In genomic region chr2:73536133-73536532, GRCh38 we compare ENCODE assay signal across 22 cellular contexts.
A peak's percentile ranks its signal among the peaks of the same experiment; 100 is the strongest.
DNase-seq lines count a peak whose midpoint lies in the region; ATAC-seq and TF ChIP-seq lines count a peak whose summit lies in the region.
"Had no signal": no experiment of that assay in that cellular context is flagged by ENCODE, and none has a peak within 500 bp of the region (broad histone marks: within the 10 kb centered on the region; RNA-seq: fewer than 3 reads in every experiment).

No MANE protein-coding gene starts in this region.

- H3K27me3 Mint-ChIP-seq in endothelial cell (ENCODE audit: unreplicated experiment), result peaks cover 7% of the 10 kb centered on the region
- H3K27me3 Mint-ChIP-seq: CD4-positive, alpha-beta memory T cell; CD4-positive, CD25-positive, alpha-beta regulatory T cell; CD8-positive, alpha-beta memory T cell had no signal

- H3K27me3 ChIP-seq in right cardiac atrium (ENCODE audit: control insufficient read depth, insufficient read depth), result no peaks in the 10 kb centered on the region
- H3K27me3 ChIP-seq: BE2C, BLaER1 had no signal

- intact Hi-C loops in right cardiac atrium (cut with DNase I) (no loop called here), left cardiac atrium (cut with DNase I) (no loop called here)

- H3K27ac ChIP-seq in right cardiac atrium (ENCODE audit: low read length), result no peak overlapping the region
- H3K27ac ChIP-seq: 22Rv1, BLaER1 had no signal

- H3K9me3 Mint-ChIP-seq in endothelial cell (ENCODE audit: unreplicated experiment), result peaks cover 12% of the 10 kb centered on the region

- H3K36me3 Mint-ChIP-seq in endothelial cell (ENCODE audit: low read depth, unreplicated experiment), result peaks cover 62% of the 10 kb centered on the region

- H3K4me1 Mint-ChIP-seq in endothelial cell (ENCODE audit: unreplicated experiment), result no peaks in the 10 kb centered on the region
- H3K4me1 Mint-ChIP-seq: CD14-positive monocyte; CD4-positive, alpha-beta memory T cell; CD8-positive, alpha-beta memory T cell had no signal

- TF ChIP-seq CTCF in endothelial cell (IDR thresholded peaks at IDR 0.05; ENCODE audit: unreplicated experiment), result no peak

- no peaks in the 10 kb centered on the region for H3K4me1 ChIP-seq in right cardiac atrium (ENCODE audit: control insufficient read depth, insufficient read depth, low read length)
- H3K4me1 ChIP-seq: BE2C, BLaER1 had no signal

- H3K27ac Mint-ChIP-seq in endothelial cell (ENCODE audit: unreplicated experiment), result no peak overlapping the region
- H3K27ac Mint-ChIP-seq: CD14-positive monocyte; CD4-positive, alpha-beta memory T cell; CD4-positive, CD25-positive, alpha-beta regulatory T cell; CD8-positive, alpha-beta memory T cell had no signal

- no peaks in the 10 kb centered on the region for H3K9me3 ChIP-seq in right cardiac atrium (ENCODE audit: control insufficient read depth, low read length)
- H3K9me3 ChIP-seq: BE2C had no signal

- DNase-seq in right cardiac atrium (no peak), left cardiac atrium (no peak), endothelial cell (ENCODE audit: low spot score) (no peak), superior temporal gyrus (ENCODE audit: extremely low spot score) (peak; percentile 13), NCI-H1092 (lab: John Stamatoyannopoulos, UW) (no peak)
- DNase-seq: ACHN; BE2C; C1 segment of cervical spinal cord; CD4-positive, alpha-beta memory T cell; CD4-positive, CD25-positive, alpha-beta regulatory T cell; CD8-positive, alpha-beta memory T cell; COR-L47; DMS 273 treated with DMSO at 0.1 percent for 48 hours; DMS153; DMS53; DMS79; DND-41; GF-D8 had no signal

- no peak overlapping the region for H3K4me3 ChIP-seq in right cardiac atrium (ENCODE audit: low read length)
- H3K4me3 ChIP-seq: BLaER1 had no signal

- WGBS in right cardiac atrium, result 62% methylated on average over 3 of the region's 3 CpGs

- peak overlapping the region; percentile 7 for H3K4me3 Mint-ChIP-seq in endothelial cell (ENCODE audit: unreplicated experiment)
- H3K4me3 Mint-ChIP-seq: CD14-positive monocyte; CD4-positive, alpha-beta memory T cell; CD4-positive, CD25-positive, alpha-beta regulatory T cell; CD8-positive, alpha-beta memory T cell had no signal

- peak; percentile 62 to 70 for ATAC-seq in right cardiac atrium
- ATAC-seq in left cardiac atrium, result no peak
- ATAC-seq in GM18907 (IDR thresholded peaks at IDR 0.05; ENCODE audit: unreplicated experiment), result no peak

Comparison
In these comparisons a context has a peak if more than half of its experiments do, and no peak if none do; other contexts are left out.
1. ATAC-seq: peak in right cardiac atrium (2 of 2); none in left cardiac atrium (0 of 2) and GM18907 (single experiment).